ENCODE assay signal across 13 cellular contexts in genomic region chr3:174949523-174949922, GRCh38.
DNase-seq lines count a peak whose midpoint lies in the region; ATAC-seq and TF ChIP-seq lines count a peak whose summit lies in the region.
"Had no signal": no experiment of that assay in that cellular context is flagged by ENCODE, and none has a peak within 500 bp of the region (broad histone marks: within the 10 kb centered on the region; RNA-seq: fewer than 3 reads in every experiment).

No MANE protein-coding gene starts in this region.

- no peak overlapping the region for H3K56ac ChIP-seq in mesendoderm (ENCODE audit: low read length)

- no peaks in the 10 kb centered on the region for H3K79me2 ChIP-seq in mesendoderm (ENCODE audit: control insufficient read depth, insufficient read depth, low read length)

- no peak overlapping the region for H2BK5ac ChIP-seq in mesendoderm (ENCODE audit: low read length)

- DNase-seq in AG09309 (ENCODE audit: low read depth), result peak; percentile 93
- peak; percentile 68 for DNase-seq in MG63
- DNase-seq in chondrocyte (ENCODE audit: low spot score), result no peak
- peak; percentile 54 for DNase-seq in kidney tubule cell (ENCODE audit: low spot score)
- no peak for DNase-seq in mesendoderm
- DNase-seq in HK-2 (ENCODE audit: unreplicated experiment), result no peak
- DNase-seq in activated CD8-positive, alpha-beta memory T cell treated with anti-CD3 and anti-CD28 coated beads, Interleukin-2, amount 10 ng/mL, durations not matched to agents 7 days and 5 days, result no peak
- no peak for DNase-seq in putamen (ENCODE audit: low spot score)
- DNase-seq: CD4-positive, CD25-positive, alpha-beta regulatory T cell; effector memory CD8-positive, alpha-beta T cell; NCI-H774; stimulated activated CD4-positive, alpha-beta T cell treated with anti-CD3 and anti-CD28 coated beads, Interleukin-4, amount 100 ng/mL, for 24 hours had no signal

- H3K4ac ChIP-seq in mesendoderm (ENCODE audit: low read depth, low read length), result no peak overlapping the region

- no peak overlapping the region for H2AK5ac ChIP-seq in mesendoderm (ENCODE audit: low read length)

- no peak overlapping the region for H2BK15ac ChIP-seq in mesendoderm (replicated peaks; ENCODE audit: low read depth)

- H3K27me3 ChIP-seq in MG63 (no peaks in the 10 kb centered on the region), mesendoderm (ENCODE audit: insufficient read depth, low read length, poor library complexity) (no peaks in the 10 kb centered on the region)

- H3K4me2 ChIP-seq in mesendoderm (ENCODE audit: low read length), result no peak overlapping the region

- no peak for TF ChIP-seq CTCF in AG09309 (IDR thresholded peaks at IDR 0.05; ENCODE audit: control insufficient read depth, insufficient read depth, low read depth, low read length, missing control alignments)
- TF ChIP-seq CTCF in chondrocyte (IDR thresholded peaks at IDR 0.05), result peak; percentile 14

- H3K4me1 ChIP-seq in mesendoderm (ENCODE audit: control insufficient read depth, low read depth, low read length), result no peaks in the 10 kb centered on the region

- H3K4me3 Mint-ChIP-seq in chondrocyte (ENCODE audit: unreplicated experiment), result no peak overlapping the region
- no peak overlapping the region for H3K4me3 Mint-ChIP-seq in activated CD8-positive, alpha-beta memory T cell treated with anti-CD3 and anti-CD28 coated beads, Interleukin-2, amount 10 ng/mL, durations not matched to agents 7 days and 5 days
- H3K4me3 Mint-ChIP-seq: activated naive CD4-positive, alpha-beta T cell treated with anti-CD3 and anti-CD28 coated beads, Interleukin-2, amount 50 U/mL, for 24 hours; CD4-positive, CD25-positive, alpha-beta regulatory T cell; effector memory CD8-positive, alpha-beta T cell had no signal

- no peak for ATAC-seq in activated CD8-positive, alpha-beta memory T cell treated with anti-CD3 and anti-CD28 coated beads, Interleukin-2, amount 10 ng/mL, durations not matched to agents 7 days and 5 days
- ATAC-seq: effector memory CD8-positive, alpha-beta T cell had no signal

- H3K79me1 ChIP-seq in mesendoderm (ENCODE audit: low read length), result no peaks in the 10 kb centered on the region

- H2BK120ac ChIP-seq in mesendoderm (ENCODE audit: low read depth, low read length), result no peak overlapping the region

- H3K27ac ChIP-seq in mesendoderm (ENCODE audit: low read depth, low read length), result no peak overlapping the region

- no peaks in the 10 kb centered on the region for H3K36me3 Mint-ChIP-seq in chondrocyte (ENCODE audit: low read depth)
- H3K36me3 Mint-ChIP-seq in activated CD8-positive, alpha-beta memory T cell treated with anti-CD3 and anti-CD28 coated beads, Interleukin-2, amount 10 ng/mL, durations not matched to agents 7 days and 5 days, result no peaks in the 10 kb centered on the region
- H3K36me3 Mint-ChIP-seq: activated naive CD4-positive, alpha-beta T cell treated with anti-CD3 and anti-CD28 coated beads, Interleukin-2, amount 50 U/mL, for 24 hours; CD4-positive, CD25-positive, alpha-beta regulatory T cell had no signal

- no peak overlapping the region for H3K9ac ChIP-seq in mesendoderm (ENCODE audit: low read length)

- H3K4me3 ChIP-seq in AG09309 (ENCODE audit: control insufficient read depth, low read depth, low read length), result no peak overlapping the region
- no peak overlapping the region for H3K4me3 ChIP-seq in MG63
- no peak overlapping the region for H3K4me3 ChIP-seq in mesendoderm (ENCODE audit: low read length)

- H4K5ac ChIP-seq in mesendoderm (ENCODE audit: low read length), result no peak overlapping the region

- H3K9me3 ChIP-seq in MG63, result peaks cover 2% of the 10 kb centered on the region; the same call in 1 of the 2 replicates

- no CpG with 5 or more reads among the region's 2 CpGs for WGBS in mesendoderm (ENCODE audit: extremely low coverage, insufficient coverage, low lambda C conversion rate)

- H4K8ac ChIP-seq in mesendoderm (ENCODE audit: low read depth, low read length), result no peak overlapping the region

- CTCF ChIA-PET in activated CD8-positive, alpha-beta memory T cell treated with anti-CD3 and anti-CD28 coated beads, Interleukin-2, amount 10 ng/mL, durations not matched to agents 7 days and 5 days (lab: Charles Lee), result no interaction called here

- peak overlapping the region; percentile 91 for H3K27ac Mint-ChIP-seq in chondrocyte (ENCODE audit: unreplicated experiment)
- H3K27ac Mint-ChIP-seq in activated CD8-positive, alpha-beta memory T cell treated with anti-CD3 and anti-CD28 coated beads, Interleukin-2, amount 10 ng/mL, durations not matched to agents 7 days and 5 days, result no peak overlapping the region
- H3K27ac Mint-ChIP-seq: activated naive CD4-positive, alpha-beta T cell treated with anti-CD3 and anti-CD28 coated beads, Interleukin-2, amount 50 U/mL, for 24 hours; CD4-positive, CD25-positive, alpha-beta regulatory T cell; effector memory CD8-positive, alpha-beta T cell had no signal

- H3K36me3 ChIP-seq in MG63, result peaks cover 20% of the 10 kb centered on the region
- no peaks in the 10 kb centered on the region for H3K36me3 ChIP-seq in mesendoderm (ENCODE audit: control insufficient read depth, insufficient read depth, low read length)

- H3K23ac ChIP-seq in mesendoderm (ENCODE audit: low read length), result no peak overlapping the region

- no peak overlapping the region for H3K18ac ChIP-seq in mesendoderm (ENCODE audit: low read length)

- no peaks in the 10 kb centered on the region for H3K27me3 Mint-ChIP-seq in chondrocyte (ENCODE audit: low read depth)
- no peaks in the 10 kb centered on the region for H3K27me3 Mint-ChIP-seq in activated CD8-positive, alpha-beta memory T cell treated with anti-CD3 and anti-CD28 coated beads, Interleukin-2, amount 10 ng/mL, durations not matched to agents 7 days and 5 days
- H3K27me3 Mint-ChIP-seq: activated naive CD4-positive, alpha-beta T cell treated with anti-CD3 and anti-CD28 coated beads, Interleukin-2, amount 50 U/mL, for 24 hours; effector memory CD8-positive, alpha-beta T cell had no signal

- H3K9me3 Mint-ChIP-seq in chondrocyte (ENCODE audit: low read depth), result no peaks in the 10 kb centered on the region
- H3K9me3 Mint-ChIP-seq in activated CD8-positive, alpha-beta memory T cell treated with anti-CD3 and anti-CD28 coated beads, Interleukin-2, amount 10 ng/mL, durations not matched to agents 7 days and 5 days (ENCODE audit: low read depth), result peaks cover 4% of the 10 kb centered on the region
- H3K9me3 Mint-ChIP-seq: activated naive CD4-positive, alpha-beta T cell treated with anti-CD3 and anti-CD28 coated beads, Interleukin-2, amount 50 U/mL, for 24 hours had no signal

- H3K4me1 Mint-ChIP-seq in chondrocyte (ENCODE audit: low read depth), result peaks cover 60% of the 10 kb centered on the region
- no peaks in the 10 kb centered on the region for H3K4me1 Mint-ChIP-seq in activated CD8-positive, alpha-beta memory T cell treated with anti-CD3 and anti-CD28 coated beads, Interleukin-2, amount 10 ng/mL, durations not matched to agents 7 days and 5 days
- H3K4me1 Mint-ChIP-seq: activated naive CD4-positive, alpha-beta T cell treated with anti-CD3 and anti-CD28 coated beads, Interleukin-2, amount 50 U/mL, for 24 hours; CD4-positive, CD25-positive, alpha-beta regulatory T cell had no signal

Comparison
In these comparisons a context has a peak if more than half of its experiments do, and no peak if none do; other contexts are left out.
1. DNase-seq: peak in AG09309 (single experiment), MG63 (single experiment) and kidney tubule cell (single experiment); none in chondrocyte (single experiment), mesendoderm (single experiment), HK-2 (single experiment), activated CD8-positive, alpha-beta memory T cell treated with anti-CD3 and anti-CD28 coated beads, Interleukin-2, amount 10 ng/mL, durations not matched to agents 7 days and 5 days (single experiment) and putamen (single experiment).